1 cellular context compared by ENCODE assay signal in the genomic region with DNA sequence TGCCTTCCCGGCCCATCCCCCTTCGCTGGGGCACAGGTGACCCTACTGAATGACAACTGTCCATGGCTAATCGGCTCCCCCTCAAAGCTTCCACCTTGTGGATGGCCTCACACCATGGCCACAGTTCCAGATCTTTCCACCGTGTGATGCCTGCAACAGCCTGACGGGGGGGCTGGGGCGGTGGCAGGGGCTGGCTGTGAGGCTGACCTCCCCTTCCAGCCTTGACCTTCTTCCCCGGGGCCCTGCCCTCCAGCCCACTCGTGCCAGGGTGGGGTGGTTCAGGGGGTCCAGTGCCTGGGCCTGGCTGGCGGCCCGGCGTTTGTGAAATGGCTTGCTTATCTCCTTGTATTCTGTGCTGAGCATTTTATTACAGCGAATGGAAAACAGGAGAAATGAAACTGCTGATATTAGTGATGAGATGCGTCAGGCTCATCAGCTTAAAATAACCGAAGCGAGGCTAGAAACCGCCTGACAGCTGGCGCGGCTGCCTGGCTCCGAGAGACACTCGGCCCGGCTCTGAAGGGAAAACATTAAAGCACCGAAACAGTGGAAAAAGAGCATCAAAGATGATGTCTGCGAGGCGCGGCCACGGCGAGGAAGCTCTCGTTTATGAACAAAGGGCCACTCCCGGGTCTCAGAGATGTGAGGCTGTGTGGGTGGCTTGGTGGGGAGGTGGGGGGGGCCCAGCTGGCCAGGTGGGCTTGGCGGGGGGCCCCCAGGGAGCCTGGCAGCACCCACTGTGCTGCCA.
TF ChIP-seq lines count a peak whose summit lies in the region.

No MANE protein-coding gene starts in this region.

TF ChIP-seq in SK-N-SH, 30 proteins besides CTCF, POLR2A, EP300 and RAD21:
- TF ChIP-seq, protein P1, sequence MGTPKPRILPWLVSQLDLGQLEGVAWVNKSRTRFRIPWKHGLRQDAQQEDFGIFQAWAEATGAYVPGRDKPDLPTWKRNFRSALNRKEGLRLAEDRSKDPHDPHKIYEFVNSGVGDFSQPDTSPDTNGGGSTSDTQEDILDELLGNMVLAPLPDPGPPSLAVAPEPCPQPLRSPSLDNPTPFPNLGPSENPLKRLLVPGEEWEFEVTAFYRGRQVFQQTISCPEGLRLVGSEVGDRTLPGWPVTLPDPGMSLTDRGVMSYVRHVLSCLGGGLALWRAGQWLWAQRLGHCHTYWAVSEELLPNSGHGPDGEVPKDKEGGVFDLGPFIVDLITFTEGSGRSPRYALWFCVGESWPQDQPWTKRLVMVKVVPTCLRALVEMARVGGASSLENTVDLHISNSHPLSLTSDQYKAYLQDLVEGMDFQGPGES (IDR thresholded peaks at IDR 0.05; ENCODE audit: low read depth, low read length) = no peak
- TF ChIP-seq TAF1 (IDR thresholded peaks at IDR 0.05; ENCODE audit: borderline replicate concordance, low read depth, low read length) (no peak), EZH2phosphoT487 (IDR thresholded peaks at IDR 0.05; ENCODE audit: borderline replicate concordance, low read depth) (no peak), TCF12 (IDR thresholded peaks at IDR 0.05) (no peak)
- TF ChIP-seq, protein P2, sequence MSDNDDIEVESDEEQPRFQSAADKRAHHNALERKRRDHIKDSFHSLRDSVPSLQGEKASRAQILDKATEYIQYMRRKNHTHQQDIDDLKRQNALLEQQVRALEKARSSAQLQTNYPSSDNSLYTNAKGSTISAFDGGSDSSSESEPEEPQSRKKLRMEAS (IDR thresholded peaks at IDR 0.05; ENCODE audit: low read depth) = no peak
